In genomic region chr20:32650545-32650944, GRCh38 we compare ENCODE assay signal across 21 cellular contexts. TPM values are rescaled to one million over a fixed set of nuclear protein-coding genes. Genes with fewer than 3 reads are reported as not detected.
"Had no signal": no experiment of that assay in that cellular context is flagged by ENCODE, and none has a peak within 500 bp of the region (broad histone marks: within the 10 kb centered on the region; RNA-seq: fewer than 3 reads in every experiment).

No MANE protein-coding gene starts in this region.

- H3K4me1 ChIP-seq: breast epithelium, gastrocnemius medialis, uterus had no signal

- ATAC-seq: activated CD8-positive, alpha-beta T cell treated with anti-CD3 and anti-CD28 coated beads for 36 hours; activated naive CD8-positive, alpha-beta T cell treated with anti-CD3 and anti-CD28 coated beads, Interleukin-2, amount 50 U/mL, for 24 hours; activated T-cell treated with anti-CD3 and anti-CD28 coated beads, Interleukin-2, amount 50 U/mL, for 4 hours; gastrocnemius medialis; naive thymus-derived CD8-positive, alpha-beta T cell; stimulated activated memory B cell treated with anti-CD40 and anti-IgM and Interleukin-4, amounts not matched to agents 10 μg/mL and 1 μg/mL and 100 μg/mL, for 72 hours; stimulated activated naive CD8-positive, alpha-beta T cell treated with anti-CD3 and anti-CD28 coated beads, Interleukin-15, amount 100 ng/mL, for 72 hours had no signal

- DNase-seq: activated B cell treated with CpG ODN at 0.5 μM for 24 hours; activated CD4-positive, alpha-beta T cell treated with anti-CD3 and anti-CD28 coated beads, Interleukin-2, amount 50 U/mL, for 1 hour; activated CD8-positive, alpha-beta T cell treated with anti-CD3 and anti-CD28 coated beads for 36 hours; activated naive CD8-positive, alpha-beta T cell treated with anti-CD3 and anti-CD28 coated beads, Interleukin-2, amount 50 U/mL, for 24 hours; activated T-cell treated with anti-CD3 and anti-CD28 coated beads, Interleukin-2, amount 50 U/mL, for 4 hours; central memory CD4-positive, alpha-beta T cell; gastrocnemius medialis; glutamatergic neuron; hippocampal formation; midbrain; naive thymus-derived CD8-positive, alpha-beta T cell; occipital lobe; stimulated activated CD4-positive, alpha-beta T cell treated with anti-CD3 and anti-CD28 coated beads, Interleukin-1b, Interleukin-23, amount 100 ng/mL, for 48 hours; stimulated activated CD4-positive, alpha-beta T cell treated with anti-CD3 and anti-CD28 coated beads, Interleukin-4, amount 100 ng/mL, for 4 hours; stimulated activated CD8-positive, alpha-beta memory T cell treated with anti-CD3 and anti-CD28 coated beads, Interleukin-4, amount 100 ng/mL, for 48 hours; stimulated activated naive CD8-positive, alpha-beta T cell treated with anti-CD3 and anti-CD28 coated beads, Interleukin-15, amount 100 ng/mL, for 72 hours; uterus had no signal

- H3K27me3 ChIP-seq: breast epithelium, gastrocnemius medialis, right atrium auricular region, uterus had no signal

- H3K4me2 ChIP-seq: smooth muscle cell had no signal

- H3K4me3 ChIP-seq: breast epithelium, gastrocnemius medialis, right atrium auricular region, smooth muscle cell, uterus had no signal

- H3K27ac ChIP-seq: breast epithelium, gastrocnemius medialis, right atrium auricular region, uterus had no signal

- H3K36me3 ChIP-seq: breast epithelium, gastrocnemius medialis, right atrium auricular region, uterus had no signal

RNA-seq across cellular contexts. Expression of gene C20orf203, which starts 23.2 kb away (rescaled TPM):
- polyA plus RNA-seq: smooth muscle cell had no signal
